8 cellular contexts compared by ENCODE assay signal in the genomic region with DNA sequence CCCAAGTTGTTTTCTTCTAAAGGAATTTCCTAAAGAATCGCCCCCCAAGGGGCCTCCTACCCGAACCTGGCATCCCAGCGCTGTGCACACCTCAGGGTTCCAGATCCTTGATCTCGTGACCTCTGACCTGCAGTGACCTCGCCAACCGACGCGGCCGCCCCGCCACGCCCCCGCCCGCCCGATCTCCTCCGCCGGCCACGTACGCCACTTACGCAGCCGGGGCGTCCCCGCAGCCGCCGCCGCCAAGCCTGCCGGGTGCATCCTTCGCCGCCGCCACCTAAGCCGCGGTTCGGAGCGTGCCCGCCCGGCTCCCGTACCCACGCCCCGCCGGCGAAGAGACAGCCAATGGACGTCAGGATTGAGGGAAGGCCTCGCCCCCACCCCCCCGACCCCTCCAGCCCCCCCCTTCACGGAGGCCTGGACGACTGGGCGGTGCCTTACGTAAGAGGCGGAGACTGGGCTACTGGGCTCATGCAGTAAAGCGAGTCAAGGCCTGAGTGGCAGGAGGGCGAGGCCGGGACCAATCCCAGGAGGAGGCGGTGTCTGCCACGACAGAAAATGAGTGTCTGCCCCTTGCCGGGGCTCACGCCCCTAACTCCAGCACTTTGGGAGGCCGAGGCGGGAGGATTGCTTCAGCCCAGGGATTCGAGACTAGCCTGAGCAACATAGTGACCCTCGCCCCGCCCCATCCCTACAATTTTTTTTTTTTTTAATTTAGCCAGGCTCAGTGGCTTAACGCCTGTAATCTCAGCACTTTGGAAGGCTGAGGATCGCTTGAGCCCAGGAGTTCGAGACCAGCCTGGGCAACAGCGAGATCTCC. TPM values are rescaled to one million over a fixed set of nuclear protein-coding genes. Genes with fewer than 3 reads are reported as not detected.
DNase-seq lines count a peak whose midpoint lies in the region; ATAC-seq and TF ChIP-seq lines count a peak whose summit lies in the region.

A gene with protein sequence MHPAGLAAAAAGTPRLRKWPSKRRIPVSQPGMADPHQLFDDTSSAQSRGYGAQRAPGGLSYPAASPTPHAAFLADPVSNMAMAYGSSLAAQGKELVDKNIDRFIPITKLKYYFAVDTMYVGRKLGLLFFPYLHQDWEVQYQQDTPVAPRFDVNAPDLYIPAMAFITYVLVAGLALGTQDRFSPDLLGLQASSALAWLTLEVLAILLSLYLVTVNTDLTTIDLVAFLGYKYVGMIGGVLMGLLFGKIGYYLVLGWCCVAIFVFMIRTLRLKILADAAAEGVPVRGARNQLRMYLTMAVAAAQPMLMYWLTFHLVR (minus strand): TSS at position 291 of the 820 bp plus-strand sequence. CDS start 30 bp downstream, at position 261.

- H3K27me3 ChIP-seq in AG04450 (ENCODE audit: control insufficient read depth, insufficient read depth, low read length) (no peaks in the 10 kb centered on the region), skeletal muscle tissue (ENCODE audit: control insufficient read depth in 3 of 3, insufficient read depth in 3 of 3, low read length in 3 of 3) (peaks cover 0 to 18% (median 11%) of the 10 kb centered on the region in 3 donors)

- TF ChIP-seq CTCF in AG04450 (IDR thresholded peaks at IDR 0.05; ENCODE audit: low read depth, low read length) (no peak), VCaP (conservative IDR thresholded peaks at IDR 0.05) (no peak)

- in situ Hi-C loops in T47D (cut with HindIII; ENCODE audit: low pct_unique_long_range_greater_than_20kb, low sequenced_read_pairs), result no loop called here

- no peaks in the 10 kb centered on the region for H3K36me3 ChIP-seq in skeletal muscle tissue (ENCODE audit: control insufficient read depth in 3 of 3, insufficient read depth in 3 of 3, low read length in 3 of 3)

- POLR2A ChIA-PET in AG04450 (lab: Yijun Ruan, JAX), result no interaction called here

- H3K4me1 ChIP-seq in skeletal muscle tissue (ENCODE audit: control insufficient read depth in 3 of 3, insufficient read depth in 3 of 3, low read length in 3 of 3), result peaks cover 18 to 22% (median 21%) of the 10 kb centered on the region in 3 donors

- H3K9ac ChIP-seq in skeletal muscle tissue (ENCODE audit: low read depth in 1 of 3, low read length in 3 of 3), result peak within 1 kb of the TSS; percentile 83 to 85 (median 83)

- ATAC-seq in GM18907 (IDR thresholded peaks at IDR 0.05; ENCODE audit: unreplicated experiment) (peak; percentile 89), HG03139 (IDR thresholded peaks at IDR 0.05; ENCODE audit: unreplicated experiment) (peak; percentile 76)

- H3K27ac ChIP-seq in AG04450 (ENCODE audit: low read depth, low read length) (peak within 1 kb of the TSS; percentile 39), VCaP (peak within 1 kb of the TSS; percentile 80), skeletal muscle tissue (ENCODE audit: low read depth, low read length) (peak within 1 kb of the TSS; percentile 84)

- DNase-seq in AG04450 (ENCODE audit: low read depth, low spot score), result peak; percentile 89
- DNase-seq in NCI-H2196 treated with DMSO at 0.1 percent for 48 hours (lab: John Stamatoyannopoulos, UW; ENCODE audit: unreplicated experiment), result peak; percentile 95
- peak; percentile 89 to 96 for DNase-seq in T47D (ENCODE audit: low read depth in 1 of 2, low spot score in 1 of 2)

- H3K9me3 ChIP-seq in AG04450 (ENCODE audit: control insufficient read depth, insufficient read depth, low read length) (no peaks in the 10 kb centered on the region), iPS-18c (ENCODE audit: control insufficient read depth, insufficient read depth, low read length) (no peaks in the 10 kb centered on the region), skeletal muscle tissue (ENCODE audit: control insufficient read depth in 3 of 3, low read length in 3 of 3) (no peaks in the 10 kb centered on the region)

- CTCF ChIA-PET in AG04450 (lab: Charles Lee), result interaction anchor here (0.6 to 1.0 kb wide), 2 partner anchors 17 to 413 kb away, joined by 3 read pairs; no protein-coding TSS in a partner anchor

- H3K4me3 ChIP-seq in AG04450 (ENCODE audit: low read depth, low read length), result peak within 1 kb of the TSS; percentile 78
- H3K4me3 ChIP-seq in iPS-18c (ENCODE audit: insufficient read depth, low read depth, low read length), result peak within 1 kb of the TSS; percentile 77
- H3K4me3 ChIP-seq in skeletal muscle tissue (ENCODE audit: low read length in 3 of 3), result peak within 1 kb of the TSS; percentile 83 to 88 (median 88)

RNA-seq across cellular contexts. Expression of the gene that starts here (rescaled TPM):
- 44.9 and 67.1 TPM in 2 replicates for polyA plus RNA-seq in AG04450 (2011; rRNA removed)
- polyA minus RNA-seq in AG04450 (2011; rRNA and poly(A)+ RNA removed), result 38.1 and 48.7 TPM in 2 replicates
- total RNA-seq in skeletal muscle tissue, result 18.3 TPM

Comparison
In these comparisons a context has a peak if more than half of its experiments do, and no peak if none do; other contexts are left out.
1. Peak in every context shown above with its lines: DNase-seq, ATAC-seq, H3K4me3 ChIP-seq and H3K27ac ChIP-seq.